In the genomic region with DNA sequence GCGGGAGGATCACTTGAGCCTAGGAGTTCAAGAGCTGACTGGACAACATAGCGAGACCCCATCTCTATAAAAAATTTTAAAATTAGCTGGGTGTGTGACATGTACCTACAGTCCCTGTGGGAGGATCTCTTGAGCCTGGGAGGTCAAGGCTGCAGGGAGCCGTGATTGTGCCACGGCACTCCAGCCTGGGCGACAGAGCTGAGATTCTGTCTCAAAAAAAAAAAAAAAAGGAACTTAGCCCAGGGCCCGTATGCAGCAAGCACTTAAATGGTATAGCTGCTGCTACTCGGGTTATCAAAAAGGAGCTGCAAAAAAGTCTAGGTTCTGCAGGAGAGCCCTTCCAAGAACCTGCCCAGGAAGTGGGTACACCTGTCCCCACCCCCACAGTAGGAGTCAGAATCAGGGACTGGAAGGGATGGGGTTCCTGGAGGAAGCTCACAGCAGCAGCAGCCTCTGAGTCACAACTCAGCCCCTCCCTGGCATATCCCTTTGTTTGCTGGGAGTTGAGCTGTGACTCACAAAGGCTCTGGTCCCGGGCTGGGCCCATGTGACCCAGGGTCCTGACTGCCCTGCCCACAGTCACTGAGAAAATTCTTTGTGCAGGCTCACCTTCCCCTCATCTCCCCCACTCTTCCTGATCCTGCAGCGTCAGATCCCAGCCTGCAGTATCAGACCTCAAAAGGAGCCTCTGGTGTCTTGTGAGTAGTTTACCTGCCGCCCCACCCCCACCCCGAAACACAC, we compare ENCODE assay signal across 8 cellular contexts. TPM values are rescaled to one million over a fixed set of nuclear protein-coding genes. Genes with fewer than 3 reads are reported as not detected.
A peak's percentile ranks its signal among the peaks of the same experiment; 100 is the strongest.
DNase-seq lines count a peak whose midpoint lies in the region; ATAC-seq, FAIRE-seq and TF ChIP-seq lines count a peak whose summit lies in the region.

A gene with protein sequence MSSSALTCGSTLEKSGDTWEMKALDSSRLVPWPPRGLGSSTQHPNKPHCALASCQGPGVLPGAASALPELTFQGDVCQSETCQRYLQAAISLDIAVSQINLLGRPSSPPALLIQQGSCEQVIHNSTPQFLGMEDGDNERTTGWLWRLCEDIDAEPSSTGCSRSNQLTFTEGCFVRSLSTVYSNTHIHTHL (plus strand): TSS at position 576 of the 741 bp plus-strand sequence. CDS start 13,031 bp downstream, outside the sequence.

- H3K4me3 Mint-ChIP-seq in osteocyte (ENCODE audit: unreplicated experiment) = no peak within 1 kb of the TSS

- H3K27me3 ChIP-seq in A673 (replicated peaks; ENCODE audit: insufficient read depth, low read depth, low read length, poor library complexity) = no peaks in the 10 kb centered on the region

- no peaks in the 10 kb centered on the region for H3K36me3 Mint-ChIP-seq in osteocyte (ENCODE audit: unreplicated experiment)

- H3K4me1 Mint-ChIP-seq in osteocyte (ENCODE audit: unreplicated experiment) = peaks cover 7% of the 10 kb centered on the region

- TF ChIP-seq CTCF in A673 (conservative IDR thresholded peaks at IDR 0.05; ENCODE audit: low read depth, low read length) = no peak
- no peak for TF ChIP-seq CTCF in HEK293 (tag by site-specific recombination; IDR thresholded peaks at IDR 0.05)
- no peak for TF ChIP-seq CTCF in osteocyte (IDR thresholded peaks at IDR 0.05)
- no peak for TF ChIP-seq CTCF in D721Med (IDR thresholded peaks at IDR 0.05; ENCODE audit: insufficient read depth, missing control alignments)

- ATAC-seq in GM18858 (IDR thresholded peaks at IDR 0.05; ENCODE audit: unreplicated experiment) = no peak

- H3K4me3 ChIP-seq in A673 (ENCODE audit: low read depth, low read length, poor library complexity, severe bottlenecking) (no peak within 1 kb of the TSS), HEK293 (ENCODE audit: low read depth, low read length) (no peak within 1 kb of the TSS)

- H3K27ac Mint-ChIP-seq in osteocyte (ENCODE audit: unreplicated experiment) = peak within 1 kb of the TSS; percentile 29

- no TSS peak for BruUV-seq in A673 (replicated peaks; lab: Mats Ljungman, UMichigan)

- H3K4me1 ChIP-seq in A673 (ENCODE audit: insufficient read depth, low read length, poor library complexity, severe bottlenecking) (no peaks in the 10 kb centered on the region), HEK293 (ENCODE audit: control insufficient read depth, insufficient read depth, low read length) (no peaks in the 10 kb centered on the region)

- CTCF ChIA-PET in A673 (lab: Charles Lee) = interaction anchor here (0.6 kb wide), 1 partner anchor 9 kb away, joined by 3 read pairs; no protein-coding TSS in a partner anchor
- CTCF ChIA-PET in HEK293 (lab: Yijun Ruan, JAX) = interaction anchor here (0.6 to 0.7 kb wide), 3 partner anchors 14 to 33 kb away, joined by 3 read pairs; no protein-coding TSS in a partner anchor

- POLR2A ChIA-PET in A673 (lab: Charles Lee; ENCODE audit: low non-redundant PET) (no interaction called here), HEK293 (lab: Yijun Ruan, JAX) (interaction anchor here (0.9 kb wide), 1 partner anchor 14 kb away, joined by 5 read pairs; no protein-coding TSS in a partner anchor)

- no peak for FAIRE-seq in D721Med (lab: Jason Lieb, UNC)

- intact Hi-C loops in A673 (cut with micrococcal nuclease; ENCODE audit: unreplicated experiment) = no loop called here

- H3K27ac ChIP-seq in A673 (ENCODE audit: low read depth, low read length, poor library complexity, severe bottlenecking) (no peak within 1 kb of the TSS), HEK293 (ENCODE audit: extremely low read depth, low read depth, low read length) (no peak within 1 kb of the TSS)

- no peaks in the 10 kb centered on the region for H3K9me3 Mint-ChIP-seq in osteocyte (ENCODE audit: unreplicated experiment)

- H3K9me3 ChIP-seq in A673 (ENCODE audit: low read depth, low read length, poor library complexity, severe bottlenecking) = no peaks in the 10 kb centered on the region
- H3K9me3 ChIP-seq in HEK293 (ENCODE audit: control insufficient read depth, insufficient read depth, low read depth, low read length) = no peaks in the 10 kb centered on the region

- no peaks in the 10 kb centered on the region for H3K27me3 Mint-ChIP-seq in osteocyte (ENCODE audit: unreplicated experiment)

- H3K36me3 ChIP-seq in A673 (ENCODE audit: insufficient read depth, low read length, poor library complexity, severe bottlenecking) (no peaks in the 10 kb centered on the region), HEK293 (ENCODE audit: control insufficient read depth in 2 of 2, insufficient read depth in 1 of 2, low read length in 2 of 2) (no peaks in the 10 kb centered on the region)

- DNase-seq in A673 (ENCODE audit: low spot score) = peak; percentile 18
- peak; percentile 60 for DNase-seq in T1000 (lab: John Stamatoyannopoulos, UW)
- peak; percentile 90 for DNase-seq in glomerular visceral epithelial cell (ENCODE audit: extremely low spot score)
- DNase-seq in osteocyte (ENCODE audit: extremely low spot score, unreplicated experiment) = peak; percentile 85
- DNase-seq in D721Med (ENCODE audit: insufficient read length, low spot score) = no peak
- DNase-seq in NCI-H1694 (lab: John Stamatoyannopoulos, UW) = no peak

TF ChIP-seq in HEK293, 187 proteins besides CTCF, POLR2A, EP300 and RAD21:
- TF ChIP-seq SP3 (tag by site-specific recombination; IDR thresholded peaks at IDR 0.05) (no peak), ZNF791 (tag by site-specific recombination; IDR thresholded peaks at IDR 0.05) (no peak), SALL2 (tag by site-specific recombination; IDR thresholded peaks at IDR 0.05; ENCODE audit: borderline replicate concordance) (no peak), ZNF335 (tag by site-specific recombination; conservative IDR thresholded peaks at IDR 0.05) (peak; percentile 63), ZNF366 (tag by site-specific recombination; conservative IDR thresholded peaks at IDR 0.05) (0 out of 2 replicates have a peak, but pooled peaks have one; percentile 34), ZBTB17 (tag by site-specific recombination; IDR thresholded peaks at IDR 0.05) (peak; percentile 14; the same call in 1 of the 2 replicates), ZNF843 (tag by site-specific recombination; IDR thresholded peaks at IDR 0.05) (no peak), IKZF3 (tag by site-specific recombination; IDR thresholded peaks at IDR 0.05) (peak; percentile 71), SP2 (tag by site-specific recombination; IDR thresholded peaks at IDR 0.05) (peak; percentile 52), KLF1 (tag by site-specific recombination; IDR thresholded peaks at IDR 0.05) (0 out of 2 replicates have a peak, but pooled peaks have one; percentile 16), ZNF629 (tag by site-specific recombination; IDR thresholded peaks at IDR 0.05) (peak; percentile 26; the same call in 1 of the 2 replicates), ZBTB20 (tag by site-specific recombination; IDR thresholded peaks at IDR 0.05) (peak; percentile 51; the same call in 1 of the 2 replicates), ZNF600 (tag by site-specific recombination; IDR thresholded peaks at IDR 0.05) (peak; percentile 85), ZNF623 (tag by site-specific recombination; IDR thresholded peaks at IDR 0.05) (no peak), ZBTB48 (tag by site-specific recombination; IDR thresholded peaks at IDR 0.05) (peak; percentile 58; the same call in 1 of the 2 replicates)
- TF ChIP-seq, protein P1, sequence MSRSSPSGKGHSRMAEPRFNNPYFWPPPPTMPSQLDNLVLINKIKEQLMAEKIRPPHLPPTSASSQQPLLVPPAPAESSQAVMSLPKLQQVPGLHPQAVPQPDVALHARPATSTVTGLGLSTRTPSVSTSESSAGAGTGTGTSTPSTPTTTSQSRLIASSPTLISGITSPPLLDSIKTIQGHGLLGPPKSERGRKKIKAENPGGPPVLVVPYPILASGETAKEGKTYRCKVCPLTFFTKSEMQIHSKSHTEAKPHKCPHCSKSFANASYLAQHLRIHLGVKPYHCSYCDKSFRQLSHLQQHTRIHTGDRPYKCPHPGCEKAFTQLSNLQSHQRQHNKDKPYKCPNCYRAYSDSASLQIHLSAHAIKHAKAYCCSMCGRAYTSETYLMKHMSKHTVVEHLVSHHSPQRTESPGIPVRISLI (tag by site-specific recombination; IDR thresholded peaks at IDR 0.05) = no peak
- TF ChIP-seq, protein P2, sequence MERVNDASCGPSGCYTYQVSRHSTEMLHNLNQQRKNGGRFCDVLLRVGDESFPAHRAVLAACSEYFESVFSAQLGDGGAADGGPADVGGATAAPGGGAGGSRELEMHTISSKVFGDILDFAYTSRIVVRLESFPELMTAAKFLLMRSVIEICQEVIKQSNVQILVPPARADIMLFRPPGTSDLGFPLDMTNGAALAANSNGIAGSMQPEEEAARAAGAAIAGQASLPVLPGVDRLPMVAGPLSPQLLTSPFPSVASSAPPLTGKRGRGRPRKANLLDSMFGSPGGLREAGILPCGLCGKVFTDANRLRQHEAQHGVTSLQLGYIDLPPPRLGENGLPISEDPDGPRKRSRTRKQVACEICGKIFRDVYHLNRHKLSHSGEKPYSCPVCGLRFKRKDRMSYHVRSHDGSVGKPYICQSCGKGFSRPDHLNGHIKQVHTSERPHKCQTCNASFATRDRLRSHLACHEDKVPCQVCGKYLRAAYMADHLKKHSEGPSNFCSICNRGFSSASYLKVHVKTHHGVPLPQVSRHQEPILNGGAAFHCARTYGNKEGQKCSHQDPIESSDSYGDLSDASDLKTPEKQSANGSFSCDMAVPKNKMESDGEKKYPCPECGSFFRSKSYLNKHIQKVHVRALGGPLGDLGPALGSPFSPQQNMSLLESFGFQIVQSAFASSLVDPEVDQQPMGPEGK (tag by site-specific recombination; IDR thresholded peaks at IDR 0.05) = peak; percentile 44; the same call in 1 of the 2 replicates
- TF ChIP-seq, protein P3, sequence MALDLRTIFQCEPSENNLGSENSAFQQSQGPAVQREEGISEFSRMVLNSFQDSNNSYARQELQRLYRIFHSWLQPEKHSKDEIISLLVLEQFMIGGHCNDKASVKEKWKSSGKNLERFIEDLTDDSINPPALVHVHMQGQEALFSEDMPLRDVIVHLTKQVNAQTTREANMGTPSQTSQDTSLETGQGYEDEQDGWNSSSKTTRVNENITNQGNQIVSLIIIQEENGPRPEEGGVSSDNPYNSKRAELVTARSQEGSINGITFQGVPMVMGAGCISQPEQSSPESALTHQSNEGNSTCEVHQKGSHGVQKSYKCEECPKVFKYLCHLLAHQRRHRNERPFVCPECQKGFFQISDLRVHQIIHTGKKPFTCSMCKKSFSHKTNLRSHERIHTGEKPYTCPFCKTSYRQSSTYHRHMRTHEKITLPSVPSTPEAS (tag by site-specific recombination; IDR thresholded peaks at IDR 0.05) = 0 out of 2 replicates have a peak, but pooled peaks have one; percentile 34

RNA-seq across cellular contexts. Expression of the gene that starts here (rescaled TPM):
- not detected in 2 replicates for total RNA-seq in A673 (2021)
- total RNA-seq in osteocyte = not detected in 2 replicates

Comparison
In these comparisons a context has a peak if more than half of its experiments do, and no peak if none do; other contexts are left out.
1. Peak in DNase-seq in A673; RNA of the gene not detected or under 1 TPM.
2. Peak in DNase-seq in osteocyte; RNA of the gene not detected or under 1 TPM.
3. DNase-seq: peak in T1000 (single experiment) and glomerular visceral epithelial cell (single experiment); none in D721Med (single experiment) and NCI-H1694 (single experiment).